Comparison of ENCODE assay signal across 26 cellular contexts in genomic region chr7:142060936-142061335, GRCh38. TPM values are rescaled to one million over a fixed set of nuclear protein-coding genes. Genes with fewer than 3 reads are reported as not detected.
"Had no signal": no experiment of that assay in that cellular context is flagged by ENCODE, and none has a peak within 500 bp of the region (broad histone marks: within the 10 kb centered on the region; RNA-seq: fewer than 3 reads in every experiment).

No MANE protein-coding gene starts in this region.

- ATAC-seq: effector memory CD8-positive, alpha-beta T cell; esophagus mucosa; gastrocnemius medialis; heart right ventricle; left cardiac atrium; left lung; left ventricle myocardium superior; lower lobe of right lung; mucosa of descending colon had no signal

- DNase-seq: effector CD8-positive, alpha-beta T cell; effector memory CD8-positive, alpha-beta T cell; endodermal cell; erythroblast; esophagus squamous epithelium; foreskin fibroblast; foreskin melanocyte; gastrocnemius medialis; glutamatergic neuron; head of caudate nucleus; heart right ventricle; hypothalamus; left cardiac atrium; left lung; left ventricle myocardium superior; lower lobe of right lung; mesenchymal stem cell; mucosa of descending colon; naive B cell had no signal

- H3K27me3 ChIP-seq: esophagus squamous epithelium, gastrocnemius medialis, heart right ventricle, left lung had no signal

- H3K36me3 ChIP-seq: esophagus squamous epithelium, gastrocnemius medialis, heart right ventricle, lower lobe of right lung had no signal

- H3K4me3 ChIP-seq: coronary artery, esophagus squamous epithelium, gastrocnemius medialis, heart right ventricle, left lung, lower lobe of right lung, mucosa of descending colon had no signal

- H3K4me1 ChIP-seq: esophagus squamous epithelium, gastrocnemius medialis, heart right ventricle, left lung, lower lobe of right lung had no signal

- H3K27ac ChIP-seq: coronary artery, epithelial cell of prostate, esophagus squamous epithelium, gastrocnemius medialis, heart right ventricle, left lung, lower lobe of right lung had no signal

- H3K9me3 ChIP-seq: esophagus squamous epithelium, gastrocnemius medialis, heart right ventricle, left lung, lower lobe of right lung, mucosa of descending colon had no signal

RNA-seq across cellular contexts. Expression of gene MGAM2, which starts 50.6 kb away (rescaled TPM):
- total RNA-seq: dermis microvascular lymphatic vessel endothelial cell, glomerular endothelial cell, lung microvascular endothelial cell, myocyte had no signal
- polyA plus RNA-seq: heart right ventricle had no signal
